1 cellular context compared by ENCODE assay signal in the genomic region with DNA sequence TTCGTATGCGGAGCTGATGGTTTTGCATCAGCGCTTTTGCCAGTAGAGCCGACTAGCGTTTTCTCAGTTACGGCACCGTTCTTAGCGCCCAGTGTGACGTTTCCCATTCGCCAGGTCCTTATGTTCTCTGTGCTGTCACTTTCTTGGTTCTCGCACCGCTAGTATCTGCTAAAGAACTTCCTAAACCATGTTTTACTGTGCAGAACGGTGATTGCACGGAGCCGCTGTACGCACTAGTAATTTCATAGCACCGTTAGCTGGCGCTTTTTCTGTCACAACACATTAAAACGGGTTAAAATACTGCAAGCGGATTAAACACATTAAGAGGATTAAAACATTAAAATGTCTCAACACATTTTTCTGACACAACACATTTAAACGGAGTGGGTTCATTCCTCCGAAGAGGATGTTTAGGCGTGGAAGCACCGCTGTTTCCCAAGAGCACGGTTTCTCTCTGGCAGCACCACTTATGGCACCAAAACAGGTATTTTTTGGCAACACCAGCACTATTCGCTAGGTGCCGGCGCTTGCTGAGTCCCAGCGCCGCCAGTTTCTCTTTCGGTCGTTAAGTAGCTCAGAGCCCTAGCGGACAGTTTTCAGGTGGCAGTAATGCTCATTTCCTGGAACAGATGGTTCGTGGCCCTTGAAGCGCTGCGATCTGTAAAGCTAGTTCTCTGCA.
TF ChIP-seq lines count a peak whose summit lies in the region.

No MANE protein-coding gene starts in this region.

TF ChIP-seq in neural cell, 6 proteins besides CTCF, POLR2A, EP300 and RAD21 (continued from another document):
- TF ChIP-seq, protein P1, sequence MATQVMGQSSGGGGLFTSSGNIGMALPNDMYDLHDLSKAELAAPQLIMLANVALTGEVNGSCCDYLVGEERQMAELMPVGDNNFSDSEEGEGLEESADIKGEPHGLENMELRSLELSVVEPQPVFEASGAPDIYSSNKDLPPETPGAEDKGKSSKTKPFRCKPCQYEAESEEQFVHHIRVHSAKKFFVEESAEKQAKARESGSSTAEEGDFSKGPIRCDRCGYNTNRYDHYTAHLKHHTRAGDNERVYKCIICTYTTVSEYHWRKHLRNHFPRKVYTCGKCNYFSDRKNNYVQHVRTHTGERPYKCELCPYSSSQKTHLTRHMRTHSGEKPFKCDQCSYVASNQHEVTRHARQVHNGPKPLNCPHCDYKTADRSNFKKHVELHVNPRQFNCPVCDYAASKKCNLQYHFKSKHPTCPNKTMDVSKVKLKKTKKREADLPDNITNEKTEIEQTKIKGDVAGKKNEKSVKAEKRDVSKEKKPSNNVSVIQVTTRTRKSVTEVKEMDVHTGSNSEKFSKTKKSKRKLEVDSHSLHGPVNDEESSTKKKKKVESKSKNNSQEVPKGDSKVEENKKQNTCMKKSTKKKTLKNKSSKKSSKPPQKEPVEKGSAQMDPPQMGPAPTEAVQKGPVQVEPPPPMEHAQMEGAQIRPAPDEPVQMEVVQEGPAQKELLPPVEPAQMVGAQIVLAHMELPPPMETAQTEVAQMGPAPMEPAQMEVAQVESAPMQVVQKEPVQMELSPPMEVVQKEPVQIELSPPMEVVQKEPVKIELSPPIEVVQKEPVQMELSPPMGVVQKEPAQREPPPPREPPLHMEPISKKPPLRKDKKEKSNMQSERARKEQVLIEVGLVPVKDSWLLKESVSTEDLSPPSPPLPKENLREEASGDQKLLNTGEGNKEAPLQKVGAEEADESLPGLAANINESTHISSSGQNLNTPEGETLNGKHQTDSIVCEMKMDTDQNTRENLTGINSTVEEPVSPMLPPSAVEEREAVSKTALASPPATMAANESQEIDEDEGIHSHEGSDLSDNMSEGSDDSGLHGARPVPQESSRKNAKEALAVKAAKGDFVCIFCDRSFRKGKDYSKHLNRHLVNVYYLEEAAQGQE (IDR thresholded peaks at IDR 0.05; ENCODE audit: borderline replicate concordance) = no peak
TF ChIP-seq in neural cell: peak in this region for 0.
